23 cellular contexts compared by ENCODE assay signal in the genomic region with DNA sequence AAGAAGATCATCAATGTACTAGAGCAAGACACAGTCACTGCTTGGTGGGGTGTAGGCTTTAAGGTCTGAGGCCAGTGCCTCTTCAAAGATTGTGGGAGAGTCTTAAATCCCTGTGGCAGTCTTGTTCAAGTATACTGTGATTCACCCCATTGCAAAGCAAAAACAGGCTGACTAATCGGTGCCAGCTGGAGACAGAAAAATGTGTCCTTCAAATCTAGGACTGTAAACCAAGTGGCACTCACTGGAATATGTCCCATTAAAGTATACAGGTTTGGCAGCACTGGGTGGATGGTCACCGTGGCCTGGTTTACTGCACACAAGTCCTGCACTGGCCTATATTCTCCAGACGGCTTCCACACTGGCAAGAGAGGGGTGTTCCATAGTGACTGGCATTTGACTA.
A peak's percentile ranks its signal among the peaks of the same experiment; 100 is the strongest.
DNase-seq lines count a peak whose midpoint lies in the region; ATAC-seq, FAIRE-seq and TF ChIP-seq lines count a peak whose summit lies in the region.
"Had no signal": no experiment of that assay in that cellular context is flagged by ENCODE, and none has a peak within 500 bp of the region (broad histone marks: within the 10 kb centered on the region; RNA-seq: fewer than 3 reads in every experiment).

No MANE protein-coding gene starts in this region.

- FAIRE-seq in D721Med (lab: Jason Lieb, UNC), result no peak
- FAIRE-seq: astrocyte had no signal

- H3K36me3 ChIP-seq in RWPE2 (ENCODE audit: low read depth), result no peaks in the 10 kb centered on the region
- H3K36me3 ChIP-seq in kidney epithelial cell (ENCODE audit: control insufficient read depth, insufficient read depth, low read length), result no peaks in the 10 kb centered on the region
- H3K36me3 ChIP-seq: BE2C, right atrium auricular region, suprapubic skin had no signal

- H3K4me3 ChIP-seq in RWPE2 (ENCODE audit: severe bottlenecking) (no peak overlapping the region), kidney epithelial cell (ENCODE audit: low read depth, low read length) (no peak overlapping the region)
- H3K4me3 ChIP-seq: dorsolateral prefrontal cortex, right atrium auricular region, suprapubic skin had no signal

- H3K9me3 ChIP-seq in RWPE2 (ENCODE audit: severe bottlenecking), result no peaks in the 10 kb centered on the region
- H3K9me3 ChIP-seq: BE2C, right atrium auricular region, suprapubic skin had no signal

- H3K27me3 ChIP-seq in RWPE2 (ENCODE audit: insufficient read depth, poor library complexity, severe bottlenecking) (no peaks in the 10 kb centered on the region), kidney epithelial cell (ENCODE audit: control insufficient read depth, insufficient read depth, low read length) (no peaks in the 10 kb centered on the region)
- H3K27me3 ChIP-seq: right atrium auricular region had no signal

- H3K27ac ChIP-seq in RWPE2 (ENCODE audit: poor library complexity, severe bottlenecking), result no peak overlapping the region
- H3K27ac ChIP-seq: dorsolateral prefrontal cortex, right atrium auricular region, suprapubic skin had no signal

- DNase-seq in A172 (ENCODE audit: low spot score) (peak; percentile 21), HCEC 1CT (peak; percentile 26), RWPE2 (ENCODE audit: low spot score) (no peak), kidney epithelial cell (ENCODE audit: low read depth) (peak; percentile 19), NCI-H524 (lab: John Stamatoyannopoulos, UW) (no peak), D721Med (ENCODE audit: insufficient read length, low spot score) (no peak), medulla oblongata (ENCODE audit: extremely low spot score) (no peak), CD1c-positive myeloid dendritic cell (ENCODE audit: extremely low spot score) (no peak)
- DNase-seq: activated CD4-positive, alpha-beta T cell treated with anti-CD3 and anti-CD28 coated beads, Interleukin-2, amount 50 U/mL, for 1 hour; activated naive CD4-positive, alpha-beta T cell treated with anti-CD3 and anti-CD28 coated beads, Interleukin-2, amount 50 U/mL, for 16 hours; BE2C; dorsolateral prefrontal cortex; HFFc6; left cardiac atrium; NCI-H1436 treated with DMSO at 0.1 percent for 48 hours; NCI-H510A; RPMI8226; stimulated activated CD4-positive, alpha-beta T cell treated with anti-CD3 and anti-CD28 coated beads, Interleukin-4, amount 100 ng/mL, for 1 hour; stimulated activated naive B cell treated with anti-CD40 and anti-IgM and Interleukin-4, amounts not matched to agents 10 μg/mL and 1 μg/mL and 100 μg/mL, for 72 hours had no signal

- ATAC-seq in RWPE2 (ENCODE audit: low read depth), result peak; percentile 40
- ATAC-seq: left cardiac atrium; natural killer cell treated with Interleukin-12 subunit alpha and Interleukin-12 subunit beta and Interleukin-15 and Interleukin-18, amount 100 ng/mL, for 72 hours; stimulated activated naive B cell treated with anti-CD40 and anti-IgM and Interleukin-4, amounts not matched to agents 10 μg/mL and 1 μg/mL and 100 μg/mL, for 72 hours had no signal

- no peak for TF ChIP-seq CTCF in RWPE2 (IDR thresholded peaks at IDR 0.05; ENCODE audit: poor library complexity, severe bottlenecking)
- no peak for TF ChIP-seq CTCF in kidney epithelial cell (IDR thresholded peaks at IDR 0.05; ENCODE audit: insufficient read depth, low read length, poor library complexity, severe bottlenecking)
- TF ChIP-seq CTCF in D721Med (IDR thresholded peaks at IDR 0.05; ENCODE audit: insufficient read depth, missing control alignments), result no peak

- H3K4me1 ChIP-seq in RWPE2 (ENCODE audit: insufficient read depth, poor library complexity, severe bottlenecking), result peaks cover 23% of the 10 kb centered on the region
- H3K4me1 ChIP-seq: BE2C had no signal

Comparison
In these comparisons a context has a peak if more than half of its experiments do, and no peak if none do; other contexts are left out.
1. DNase-seq: peak in A172 (single experiment), HCEC 1CT (single experiment) and kidney epithelial cell (single experiment); none in RWPE2 (single experiment), NCI-H524 (0 of 2), D721Med (single experiment), medulla oblongata (single experiment) and CD1c-positive myeloid dendritic cell (single experiment).